In the genomic region with DNA sequence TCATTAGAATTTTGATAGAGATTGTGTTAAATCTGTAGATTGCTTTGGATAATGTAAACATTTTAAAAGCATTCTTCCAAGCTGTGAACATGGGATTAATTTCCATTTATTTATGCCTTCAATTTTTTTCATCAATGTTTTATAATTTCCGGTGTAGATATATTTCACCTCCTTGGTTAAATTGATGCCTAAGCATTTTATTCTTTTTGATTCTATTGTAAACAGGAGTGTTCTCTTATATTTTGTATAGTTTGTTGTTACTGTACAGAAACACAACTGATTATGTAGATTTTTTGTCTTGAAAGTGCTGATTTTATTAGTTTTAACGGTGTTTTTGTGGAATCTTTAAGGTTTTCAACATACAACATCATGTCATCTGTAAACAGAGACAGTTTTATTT, we compare ENCODE assay signal across 29 cellular contexts.
"Had no signal": no experiment of that assay in that cellular context is flagged by ENCODE, and none has a peak within 500 bp of the region (broad histone marks: within the 10 kb centered on the region; RNA-seq: fewer than 3 reads in every experiment).

No MANE protein-coding gene starts in this region.

- H3K4me1 Mint-ChIP-seq: endodermal cell had no signal

- H3K27ac Mint-ChIP-seq: dendritic cell treated with granulocyte-macrophage colony-stimulating factor and Interleukin-4, amounts not matched to agents 40 ng/mL and 50 ng/mL, for 4 days; effector memory CD8-positive, alpha-beta T cell; endodermal cell had no signal

- ATAC-seq: effector memory CD8-positive, alpha-beta T cell; esophagus mucosa; foreskin keratinocyte; gastrocnemius medialis; gastroesophageal sphincter; heart left ventricle; heart right ventricle had no signal

- H3K4me3 ChIP-seq: colonic mucosa, coronary artery, dorsolateral prefrontal cortex, esophagus muscularis mucosa, esophagus squamous epithelium, gastrocnemius medialis, gastroesophageal sphincter, heart left ventricle, heart right ventricle, hepatocyte had no signal

- DNase-seq: colonic mucosa; cortex of kidney; dermis blood vessel endothelial cell; dorsolateral prefrontal cortex; effector CD4-positive, alpha-beta T cell; effector CD8-positive, alpha-beta T cell; effector memory CD4-positive, alpha-beta T cell; effector memory CD8-positive, alpha-beta T cell; endodermal cell; erythroblast; esophagus squamous epithelium; foreskin fibroblast; foreskin keratinocyte; foreskin melanocyte; gastrocnemius medialis; glutamatergic neuron; head of caudate nucleus; heart left ventricle; heart right ventricle had no signal

- FAIRE-seq: endometrium, endothelial cell of umbilical vein, frontal cortex had no signal

- H3K27me3 Mint-ChIP-seq: dendritic cell treated with granulocyte-macrophage colony-stimulating factor and Interleukin-4, amounts not matched to agents 40 ng/mL and 50 ng/mL, for 4 days; effector memory CD8-positive, alpha-beta T cell had no signal

- H3K4me3 Mint-ChIP-seq: dendritic cell treated with granulocyte-macrophage colony-stimulating factor and Interleukin-4, amounts not matched to agents 40 ng/mL and 50 ng/mL, for 4 days; effector memory CD8-positive, alpha-beta T cell; endodermal cell had no signal

- H3K4me1 ChIP-seq: colonic mucosa, esophagus muscularis mucosa, esophagus squamous epithelium, foreskin keratinocyte, gastrocnemius medialis, gastroesophageal sphincter, heart left ventricle, heart right ventricle had no signal

- H2AFZ ChIP-seq: hepatocyte had no signal

- H3K9me3 ChIP-seq: colonic mucosa had no signal

- H3K4me2 ChIP-seq: hepatocyte had no signal

- H3K27me3 ChIP-seq: colonic mucosa, dorsolateral prefrontal cortex, esophagus muscularis mucosa, esophagus squamous epithelium, foreskin keratinocyte, gastrocnemius medialis, gastroesophageal sphincter, heart left ventricle, heart right ventricle, hepatocyte had no signal

- H3K27ac ChIP-seq: colonic mucosa, coronary artery, dorsolateral prefrontal cortex, epithelial cell of prostate, esophagus muscularis mucosa, esophagus squamous epithelium, foreskin keratinocyte, gastrocnemius medialis, gastroesophageal sphincter, heart left ventricle, heart right ventricle, hepatocyte had no signal

- H3K36me3 ChIP-seq: colonic mucosa, esophagus muscularis mucosa, esophagus squamous epithelium, gastrocnemius medialis, gastroesophageal sphincter, heart left ventricle, heart right ventricle had no signal

- H3K79me2 ChIP-seq: hepatocyte had no signal
